In the genomic region with DNA sequence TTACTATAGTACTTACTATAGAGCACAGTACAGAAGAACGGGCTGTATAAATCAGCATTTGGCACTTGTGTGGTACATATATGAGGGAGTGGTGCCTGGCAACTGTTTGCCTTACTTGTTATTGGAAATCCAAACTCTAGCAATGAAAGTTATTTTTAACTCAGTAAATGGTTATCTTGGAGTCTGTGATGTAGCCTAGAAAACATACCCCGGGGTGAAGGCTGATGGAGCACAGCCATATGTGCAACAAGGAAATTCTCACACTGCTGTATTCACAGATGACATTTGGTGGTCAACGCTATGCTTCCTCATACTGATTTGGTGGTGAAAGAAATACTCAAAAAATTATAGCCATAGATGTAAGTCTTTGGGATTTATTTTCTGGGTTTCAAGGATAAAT, we compare ENCODE assay signal across 20 cellular contexts.
DNase-seq lines count a peak whose midpoint lies in the region; FAIRE-seq and TF ChIP-seq lines count a peak whose summit lies in the region.
"Had no signal": no experiment of that assay in that cellular context is flagged by ENCODE, and none has a peak within 500 bp of the region (broad histone marks: within the 10 kb centered on the region; RNA-seq: fewer than 3 reads in every experiment).

No MANE protein-coding gene starts in this region.

- TF ChIP-seq CTCF in glutamatergic neuron (IDR thresholded peaks at IDR 0.05; ENCODE audit: partially characterized antibody, unreplicated experiment) (no peak), testis (IDR thresholded peaks at IDR 0.05) (no peak), progenitor cell of endocrine pancreas (IDR thresholded peaks at IDR 0.05; ENCODE audit: unreplicated experiment) (no peak)

- 54 to 63% methylated on average over 3 of the region's 3 CpGs for WGBS in testis, 2 donors

- H3K4me1 ChIP-seq in testis = no peaks in the 10 kb centered on the region
- H3K4me1 ChIP-seq: A549 had no signal

- H3K36me3 Mint-ChIP-seq in glutamatergic neuron (ENCODE audit: unreplicated experiment) (no peaks in the 10 kb centered on the region), progenitor cell of endocrine pancreas (ENCODE audit: insufficient read depth) (no peaks in the 10 kb centered on the region)
- H3K36me3 Mint-ChIP-seq: CD14-positive monocyte; CD4-positive, alpha-beta memory T cell had no signal

- H3K9me3 Mint-ChIP-seq in glutamatergic neuron (ENCODE audit: unreplicated experiment) (no peaks in the 10 kb centered on the region), progenitor cell of endocrine pancreas (ENCODE audit: low read depth) (peaks cover 3% of the 10 kb centered on the region)

- H3K27ac Mint-ChIP-seq in glutamatergic neuron (ENCODE audit: unreplicated experiment) = peak overlapping the region; percentile 19
- H3K27ac Mint-ChIP-seq in progenitor cell of endocrine pancreas = no peak overlapping the region
- H3K27ac Mint-ChIP-seq: CD14-positive monocyte; CD4-positive, alpha-beta memory T cell; GM23338 had no signal

- peaks cover 25% of the 10 kb centered on the region for H3K4me1 Mint-ChIP-seq in glutamatergic neuron (ENCODE audit: low read depth, unreplicated experiment)
- H3K4me1 Mint-ChIP-seq in progenitor cell of endocrine pancreas (ENCODE audit: low read depth) = peaks cover 9% of the 10 kb centered on the region
- H3K4me1 Mint-ChIP-seq: CD14-positive monocyte; CD4-positive, alpha-beta memory T cell had no signal

- no peaks in the 10 kb centered on the region for H3K27me3 ChIP-seq in testis
- H3K27me3 ChIP-seq: BLaER1 had no signal

- H3K27me3 Mint-ChIP-seq in glutamatergic neuron (ENCODE audit: unreplicated experiment) (no peaks in the 10 kb centered on the region), progenitor cell of endocrine pancreas (no peaks in the 10 kb centered on the region)
- H3K27me3 Mint-ChIP-seq: CD4-positive, alpha-beta memory T cell had no signal

- H3K4me3 Mint-ChIP-seq in glutamatergic neuron (ENCODE audit: unreplicated experiment) (no peak overlapping the region), progenitor cell of endocrine pancreas (ENCODE audit: low read depth) (no peak overlapping the region)
- H3K4me3 Mint-ChIP-seq: CD14-positive monocyte; CD4-positive, alpha-beta memory T cell; GM23338 had no signal

- H3K36me3 ChIP-seq in testis (ENCODE audit: low read depth, missing control alignments) = no peaks in the 10 kb centered on the region
- H3K36me3 ChIP-seq: BLaER1 had no signal

- DNase-seq in NCI-H69 (lab: John Stamatoyannopoulos, UW) (peak; percentile 34), RPMI7951 (ENCODE audit: low read depth) (peak; percentile 6), glutamatergic neuron (no peak), testis (peak; percentile 17), GDM1 (lab: John Stamatoyannopoulos, UW) (no peak), progenitor cell of endocrine pancreas (ENCODE audit: low spot score, unreplicated experiment) (no peak), HTR-8/SVneo (ENCODE audit: insufficient read length, low spot score) (no peak)
- DNase-seq: AML-193; CD4-positive, alpha-beta memory T cell; DMS153; DMS79; GF-D8; HCEC 1CT; IMR-90 had no signal

- no peaks in the 10 kb centered on the region for H3K9me3 ChIP-seq in testis
- H3K9me3 ChIP-seq: A549, BLaER1 had no signal

- no peak overlapping the region for H3K27ac ChIP-seq in testis
- H3K27ac ChIP-seq: A549, BLaER1, HL-60 had no signal

- FAIRE-seq in HTR-8/SVneo (lab: Jason Lieb, UNC) = no peak
- FAIRE-seq: A549, H54 had no signal

- intact Hi-C loops in testis (cut with DNase I; ENCODE audit: low total_unique reads) = no loop called here

- TF ChIP-seq POLR2A in testis (IDR thresholded peaks at IDR 0.05) = no peak

- H3K4me3 ChIP-seq in testis = no peak overlapping the region
- H3K4me3 ChIP-seq: A549, BLaER1, GM23338 had no signal

Comparison
In these comparisons a context has a peak if more than half of its experiments do, and no peak if none do; other contexts are left out.
1. DNase-seq: peak in NCI-H69 (single experiment), RPMI7951 (single experiment) and testis (single experiment); none in glutamatergic neuron (single experiment), GDM1 (single experiment), progenitor cell of endocrine pancreas (single experiment) and HTR-8/SVneo (single experiment).